In the genomic region with DNA sequence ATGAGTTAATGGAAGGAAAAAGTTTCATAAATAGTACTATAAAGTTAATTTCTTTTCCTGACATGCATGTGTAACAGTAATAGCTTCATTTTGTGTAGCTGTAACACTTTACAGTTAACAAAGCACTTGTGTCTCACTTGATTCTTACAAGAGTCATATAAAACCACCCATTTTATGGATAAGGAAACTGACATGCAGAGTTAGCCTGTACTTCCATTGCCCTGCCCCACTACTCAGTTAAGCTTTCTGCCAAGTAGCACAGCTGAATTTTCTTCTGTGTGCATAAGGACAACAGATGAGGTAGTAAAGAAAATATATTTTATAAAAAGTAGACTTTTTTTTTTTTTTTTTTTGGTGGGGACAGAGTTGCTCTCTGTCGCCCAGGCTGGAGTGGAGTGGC, we compare ENCODE assay signal across 35 cellular contexts. TPM values are rescaled to one million over a fixed set of nuclear protein-coding genes. Genes with fewer than 3 reads are reported as not detected.
DNase-seq lines count a peak whose midpoint lies in the region; ATAC-seq, FAIRE-seq and TF ChIP-seq lines count a peak whose summit lies in the region.
"Had no signal": no experiment of that assay in that cellular context is flagged by ENCODE, and none has a peak within 500 bp of the region (broad histone marks: within the 10 kb centered on the region; RNA-seq: fewer than 3 reads in every experiment).

No MANE protein-coding gene starts in this region.

- intact Hi-C loops in HepG2 (cut with micrococcal nuclease; ENCODE audit: unreplicated experiment) (no loop called here), right lobe of liver (cut with DNase I) (no loop called here), Panc1 (cut with micrococcal nuclease; ENCODE audit: unreplicated experiment) (no loop called here), K562 (cut with micrococcal nuclease) (no loop called here), adrenal gland (cut with DNase I) (no loop called here)

- in situ Hi-C loops in HepG2 (cut with HindIII; ENCODE audit: extremely low pct_ligation_motif_present, low pct_unique_long_range_greater_than_20kb) (no loop called here), Panc1 (cut with HindIII; ENCODE audit: low pct_unique_long_range_greater_than_20kb, low sequenced_read_pairs) (no loop called here), K562 (cut with MboI) (no loop called here)

- DNase-seq in HepG2 (ENCODE audit: low spot score) = no peak
- DNase-seq in right lobe of liver = no peak
- DNase-seq in Panc1 (ENCODE audit: low read depth, low spot score) = no peak
- DNase-seq in K562 (ENCODE audit: extremely low read depth in 1 of 4, low spot score in 3 of 4) = no peak
- no peak for DNase-seq in adrenal gland
- DNase-seq in activated T-cell treated with anti-CD3 and anti-CD28 coated beads, Interleukin-2, amount 50 U/mL, for 72 hours = no peak
- DNase-seq: 8988T; ACHN; AML-193; BE2C; C1 segment of cervical spinal cord; Caco-2; Calu3; CD4-positive, alpha-beta memory T cell; CD4-positive, alpha-beta T cell; CD4-positive, CD25-positive, alpha-beta regulatory T cell; CD8-positive, alpha-beta memory T cell; CD8-positive, alpha-beta T cell; COR-L47; DMS 273 treated with DMSO at 0.1 percent for 48 hours; DMS153; DMS53; DMS79; DMS79 treated with DMSO at 0.1 percent for 48 hours; DND-41; EL had no signal

- H3K36me3 ChIP-seq in HepG2 (replicated peaks in 1 of 2; ENCODE audit: control insufficient read depth in 1 of 2, insufficient read depth in 2 of 2, low read length in 2 of 2) (no peaks in the 10 kb centered on the region), right lobe of liver (no peaks in the 10 kb centered on the region), Panc1 (ENCODE audit: control insufficient read depth, insufficient read depth, low read length) (no peaks in the 10 kb centered on the region), K562 (ENCODE audit: control insufficient read depth, insufficient read depth, low read length) (no peaks in the 10 kb centered on the region), adrenal gland (replicated peaks in 1 of 2) (no peaks in the 10 kb centered on the region)
- H3K36me3 ChIP-seq: BE2C had no signal

- peaks cover 29% of the 10 kb centered on the region for H3K79me2 ChIP-seq in HepG2 (ENCODE audit: insufficient read depth, low read length)
- H3K79me2 ChIP-seq in K562 (ENCODE audit: control insufficient read depth, insufficient read depth, low read length) = peaks cover 9% of the 10 kb centered on the region; the same call in 2 of the 3 replicates

- H2AFZ ChIP-seq in HepG2 (ENCODE audit: low read length) (no peak overlapping the region), K562 (ENCODE audit: low read depth, low read length) (no peak overlapping the region)

- no peak overlapping the region for H3K27ac Mint-ChIP-seq in activated T-cell treated with anti-CD3 and anti-CD28 coated beads, Interleukin-2, amount 50 U/mL, for 72 hours
- H3K27ac Mint-ChIP-seq: B cell; CD4-positive, alpha-beta T cell; CD4-positive, CD25-positive, alpha-beta regulatory T cell; CD8-positive, alpha-beta memory T cell; CD8-positive, alpha-beta T cell had no signal

- H3K27me3 Mint-ChIP-seq in activated T-cell treated with anti-CD3 and anti-CD28 coated beads, Interleukin-2, amount 50 U/mL, for 72 hours (ENCODE audit: low read depth) = no peaks in the 10 kb centered on the region
- H3K27me3 Mint-ChIP-seq: B cell; CD4-positive, alpha-beta memory T cell; CD4-positive, alpha-beta T cell; CD4-positive, CD25-positive, alpha-beta regulatory T cell; CD8-positive, alpha-beta memory T cell had no signal

- ATAC-seq in HepG2 = no peak
- ATAC-seq in right lobe of liver = no peak
- ATAC-seq in Panc1 = no peak
- ATAC-seq in K562 = no peak
- ATAC-seq in activated T-cell treated with anti-CD3 and anti-CD28 coated beads, Interleukin-2, amount 50 U/mL, for 72 hours (replicated peaks in 1 of 2) = no peak
- ATAC-seq: A549; CD8-positive, alpha-beta T cell had no signal

- TF ChIP-seq CTCF in HepG2 (CRISPR knock-in tag; IDR thresholded peaks at IDR 0.05) = no peak
- TF ChIP-seq CTCF in right lobe of liver (IDR thresholded peaks at IDR 0.05) = no peak
- TF ChIP-seq CTCF in Panc1 (IDR thresholded peaks at IDR 0.05) = no peak
- no peak for TF ChIP-seq CTCF in K562 (IDR thresholded peaks at IDR 0.05 in 2 of 3, conservative IDR thresholded peaks at IDR 0.05 in 1 of 3; ENCODE audit: insufficient read depth in 2 of 3, low read depth in 1 of 3, low read length in 3 of 3)
- no peak for TF ChIP-seq CTCF in adrenal gland (IDR thresholded peaks at IDR 0.05)

- H3K4me3 Mint-ChIP-seq in activated T-cell treated with anti-CD3 and anti-CD28 coated beads, Interleukin-2, amount 50 U/mL, for 72 hours = no peak overlapping the region
- H3K4me3 Mint-ChIP-seq: B cell; CD14-positive monocyte; CD4-positive, alpha-beta memory T cell; CD4-positive, alpha-beta T cell; CD4-positive, CD25-positive, alpha-beta regulatory T cell; CD8-positive, alpha-beta T cell had no signal

- CTCF ChIA-PET in HepG2 (lab: Yijun Ruan, JAX; ENCODE audit: low intra/inter-chr PET ratio, low total read pairs) = no interaction called here
- CTCF ChIA-PET in Panc1 (lab: Charles Lee) = no interaction called here
- CTCF ChIA-PET in K562 (lab: Yijun Ruan, JAX; ENCODE audit: low intra/inter-chr PET ratio) = no interaction called here

- no peaks in the 10 kb centered on the region for H3K36me3 Mint-ChIP-seq in activated T-cell treated with anti-CD3 and anti-CD28 coated beads, Interleukin-2, amount 50 U/mL, for 72 hours (ENCODE audit: insufficient read depth in 2 of 2)
- H3K36me3 Mint-ChIP-seq: CD8-positive, alpha-beta T cell had no signal

- POLR2A ChIA-PET in HepG2 (lab: Yijun Ruan, JAX) = no interaction called here
- POLR2A ChIA-PET in Panc1 (lab: Charles Lee) = no interaction called here
- POLR2A ChIA-PET in K562 (lab: Yijun Ruan, JAX) = interaction anchor here (0.6 kb wide), 1 partner anchor 62 kb away, joined by 3 read pairs; no protein-coding TSS in a partner anchor

- H3K9me1 ChIP-seq in K562 (ENCODE audit: control insufficient read depth, insufficient read depth, low read length) = no peaks in the 10 kb centered on the region

- no peak for TF ChIP-seq RAD21 in HepG2 (CRISPR knock-in tag; IDR thresholded peaks at IDR 0.05)
- TF ChIP-seq RAD21 in K562 (CRISPR knock-in tag; conservative IDR thresholded peaks at IDR 0.05 in 1 of 2, IDR thresholded peaks at IDR 0.05 in 1 of 2) = no peak

- peaks cover 11% of the 10 kb centered on the region for H3K4me1 Mint-ChIP-seq in activated T-cell treated with anti-CD3 and anti-CD28 coated beads, Interleukin-2, amount 50 U/mL, for 72 hours (ENCODE audit: low read depth)

- H3K27me3 ChIP-seq in HepG2 (ENCODE audit: control insufficient read depth in 1 of 2, insufficient read depth in 2 of 2, low read length in 2 of 2) (no peaks in the 10 kb centered on the region), right lobe of liver (no peaks in the 10 kb centered on the region), Panc1 (ENCODE audit: control insufficient read depth, insufficient read depth, low read length) (no peaks in the 10 kb centered on the region), K562 (ENCODE audit: control insufficient read depth in 2 of 2, insufficient read depth in 2 of 2, low read length in 2 of 2) (no peaks in the 10 kb centered on the region), adrenal gland (no peaks in the 10 kb centered on the region)
- H3K27me3 ChIP-seq: BE2C; BLaER1; BLaER1 treated with 17β-estradiol and CSF1 and Interleukin-3, amounts not matched to agents 10 nM and 100 nM had no signal

- TF ChIP-seq EP300 in HepG2 (IDR thresholded peaks at IDR 0.05; ENCODE audit: low read depth in 2 of 2, low read length in 2 of 2) (no peak), HepG2 (CRISPR knock-in tag; IDR thresholded peaks at IDR 0.05; ENCODE audit: borderline replicate concordance) (no peak), K562 (IDR thresholded peaks at IDR 0.05; ENCODE audit: low read length) (no peak)

- no peaks in the 10 kb centered on the region for H3K4me1 ChIP-seq in HepG2 (ENCODE audit: insufficient read depth, low read length)
- H3K4me1 ChIP-seq in right lobe of liver = peaks cover 0 to 14% (median 10%) of the 10 kb centered on the region in 4 donors
- H3K4me1 ChIP-seq in Panc1 (ENCODE audit: control insufficient read depth, insufficient read depth, low read length) = peaks cover 35% of the 10 kb centered on the region
- H3K4me1 ChIP-seq in K562 (replicated peaks in 1 of 2; ENCODE audit: control insufficient read depth in 2 of 2, insufficient read depth in 2 of 2, low read length in 2 of 2) = peaks cover 0 to 3% of the 10 kb centered on the region in 2 experiments; a peak in 1 of 5 replicates
- peaks cover 0 to 7% of the 10 kb centered on the region in 2 donors for H3K4me1 ChIP-seq in adrenal gland (replicated peaks in 1 of 2)
- H3K4me1 ChIP-seq: A549, BE2C, BLaER1 had no signal

- H4K20me1 ChIP-seq in HepG2 (ENCODE audit: insufficient read depth, low read length) (no peaks in the 10 kb centered on the region), K562 (replicated peaks; ENCODE audit: control insufficient read depth, insufficient read depth, low read length) (no peaks in the 10 kb centered on the region)

- WGBS in HepG2 (ENCODE audit: low lambda C conversion rate) = 100% methylated on average over 1 of the region's 1 CpG
- 100% methylated on average over 1 of the region's 1 CpG for WGBS in right lobe of liver (ENCODE audit: insufficient coverage, low coverage, low lambda C conversion rate, missing lambda C conversion rate)
- WGBS in K562 (ENCODE audit: insufficient coverage, low coverage, missing lambda C conversion rate) = 100% methylated on average over 1 of the region's 1 CpG
- WGBS in adrenal gland, 4 donors = 93 to 100% (median 100%) methylated on average over 1 of the region's 1 CpG

- peaks cover 4% of the 10 kb centered on the region; the same call in 1 of the 2 replicates for H3K9me3 ChIP-seq in HepG2 (ENCODE audit: low read length)
- no peaks in the 10 kb centered on the region for H3K9me3 ChIP-seq in right lobe of liver
- no peaks in the 10 kb centered on the region for H3K9me3 ChIP-seq in Panc1 (ENCODE audit: control insufficient read depth, insufficient read depth, low read depth, low read length)
- no peaks in the 10 kb centered on the region for H3K9me3 ChIP-seq in K562 (replicated peaks; ENCODE audit: control insufficient read depth, insufficient read depth, low read depth, low read length)
- H3K9me3 ChIP-seq in adrenal gland (replicated peaks in 1 of 3) = no peaks in the 10 kb centered on the region
- H3K9me3 ChIP-seq: A549, BE2C, Caco-2 had no signal

- no peak overlapping the region for H3K9ac ChIP-seq in HepG2 (ENCODE audit: insufficient read depth, low read depth, low read length)
- no peak overlapping the region for H3K9ac ChIP-seq in K562 (ENCODE audit: insufficient read depth in 1 of 2, low read depth in 2 of 2, low read length in 2 of 2)
- H3K9ac ChIP-seq: BLaER1; BLaER1 treated with 17β-estradiol and CSF1 and Interleukin-3, amounts not matched to agents 10 nM and 100 nM had no signal

- TF ChIP-seq POLR2A in HepG2 (IDR thresholded peaks at IDR 0.05; ENCODE audit: insufficient read depth in 1 of 2, low read depth in 2 of 2, low read length in 2 of 2) (no peak), right lobe of liver (IDR thresholded peaks at IDR 0.05) (no peak), K562 (conservative IDR thresholded peaks at IDR 0.05) (no peak), adrenal gland (IDR thresholded peaks at IDR 0.05) (no peak)

- H3K9me3 Mint-ChIP-seq in activated T-cell treated with anti-CD3 and anti-CD28 coated beads, Interleukin-2, amount 50 U/mL, for 72 hours = no peaks in the 10 kb centered on the region
- H3K9me3 Mint-ChIP-seq: CD4-positive, alpha-beta memory T cell; CD4-positive, alpha-beta T cell; CD8-positive, alpha-beta memory T cell; CD8-positive, alpha-beta T cell had no signal

- H3K4me2 ChIP-seq in HepG2 (ENCODE audit: low read depth, low read length) (no peak overlapping the region), K562 (ENCODE audit: insufficient read depth, low read length) (no peak overlapping the region)
- H3K4me2 ChIP-seq: A549; BLaER1; BLaER1 treated with 17β-estradiol and CSF1 and Interleukin-3, amounts not matched to agents 10 nM and 100 nM had no signal

- H3K4me3 ChIP-seq in HepG2 (replicated peaks in 1 of 3; ENCODE audit: insufficient read depth in 1 of 3, low read depth in 2 of 3, low read length in 3 of 3) = no peak overlapping the region
- H3K4me3 ChIP-seq in right lobe of liver = no peak overlapping the region
- no peak overlapping the region for H3K4me3 ChIP-seq in Panc1 (ENCODE audit: low read depth in 2 of 2, low read length in 2 of 2)
- no peak overlapping the region for H3K4me3 ChIP-seq in K562
- H3K4me3 ChIP-seq in adrenal gland = no peak overlapping the region
- H3K4me3 ChIP-seq: A549; BLaER1; BLaER1 treated with 17β-estradiol and CSF1 and Interleukin-3, amounts not matched to agents 10 nM and 100 nM had no signal

- H3K27ac ChIP-seq in HepG2 (ENCODE audit: extremely low read length, insufficient read depth, low read length) (no peak overlapping the region), right lobe of liver (no peak overlapping the region), Panc1 (ENCODE audit: low read length) (no peak overlapping the region), K562 (ENCODE audit: extremely low read depth, low read depth, low read length) (no peak overlapping the region), adrenal gland (no peak overlapping the region)
- H3K27ac ChIP-seq: 22Rv1; A549; BLaER1; BLaER1 treated with 17β-estradiol and CSF1 and Interleukin-3, amounts not matched to agents 10 nM and 100 nM; C4-2B had no signal

- BruUV-seq in HepG2 (replicated peaks; lab: Mats Ljungman, UMichigan) (no TSS peak), Panc1 (replicated peaks; lab: Mats Ljungman, UMichigan) (TSS peak; percentile 1), K562 (replicated peaks; lab: Mats Ljungman, UMichigan) (no TSS peak)

- FAIRE-seq in HepG2 (lab: Jason Lieb, UNC) (no peak), K562 (lab: Jason Lieb, UNC) (no peak)
- FAIRE-seq: A204.1, A549, D721Med had no signal

RNA-seq across cellular contexts. Expression of a gene that starts 32.2 kb away (rescaled TPM):
- total RNA-seq in HepG2 (2016; rRNA removed; fragmentation: Illumina TruSeq; extraction: Trizol) (45.8 and 57.1 TPM in 2 replicates), right lobe of liver (10 to 100 TPM; 41.8 to 78.5 (median 48.9) TPM), Panc1 (2021; ENCODE audit: unreplicated experiment) (120 TPM), K562 (2014; rRNA removed) (13.1 and 17.0 TPM in 2 replicates), K562 (2014; rRNA removed; fragmentation: Illumina TruSeq; extraction: Trizol) (23.8 and 25.6 TPM in 2 replicates), K562 (2015; rRNA removed; fragmentation: Illumina TruSeq; extraction: Trizol) (23.1 and 24.7 TPM in 2 replicates), K562 (2021) (19.0 and 20.3 TPM in 2 replicates), adrenal gland (10 to 100 TPM; 51.3 to 92.3 (median 67.5) TPM)
- 10.4 and 10.9 TPM in 2 replicates for total RNA-seq in HepG2 (2016; cell fraction: cytosol; rRNA removed; fragmentation: Illumina TruSeq; extraction: Trizol; ENCODE audit: low read depth)
- 46.6 and 56.5 TPM in 2 replicates for total RNA-seq in HepG2 (2016; cell fraction: insoluble cytoplasmic fraction; rRNA removed; fragmentation: Illumina TruSeq; extraction: Trizol)
- total RNA-seq in HepG2 (2016; cell fraction: membrane; rRNA removed; fragmentation: Illumina TruSeq; extraction: Trizol) = 24.2 and 24.6 TPM in 2 replicates
- 64.7 and 71.5 TPM in 2 replicates for total RNA-seq in HepG2 (2016; cell fraction: nucleus; rRNA removed; fragmentation: Illumina TruSeq; extraction: Trizol)
- polyA plus RNA-seq in HepG2 (2011; rRNA removed) (30.3 and 37.8 TPM in 2 replicates), K562 (2011; rRNA removed) (19.3 and 23.4 TPM in 2 replicates), K562 (2014; fragmentation: Illumina TruSeq; extraction: Trizol) (17.2 and 21.1 TPM in 2 replicates), K562 (2014; fragmentation: Nextera tagmentation; extraction: Ambion mirVana) (1 to 10 TPM; 3.5 to 5.6 TPM), K562 (2014; rRNA removed) (10.4 and 14.0 TPM in 2 replicates), adrenal gland (10 to 100 TPM in 1 of 3 donors, 1 to 10 TPM in 2; 7.5 to 37.0 (median 7.5) TPM)
- 22.9 and 31.2 TPM in 2 replicates for polyA plus RNA-seq in HepG2 (2011; cell fraction: cytosol; rRNA removed)
- 13.8 and 15.5 TPM in 2 replicates for polyA plus RNA-seq in HepG2 (2011; cell fraction: nucleus; rRNA removed)
- polyA plus RNA-seq in HepG2 (2012) = 41.1 and 43.6 TPM in 2 replicates
- 2.1 and 2.3 TPM in 2 replicates for polyA plus RNA-seq in HepG2 (2016; cell fraction: cytosol; fragmentation: Illumina TruSeq; extraction: Trizol; ENCODE audit: low read depth)
- 36.6 and 38.9 TPM in 2 replicates for polyA plus RNA-seq in HepG2 (2016; cell fraction: insoluble cytoplasmic fraction; fragmentation: Illumina TruSeq; extraction: Trizol; ENCODE audit: low read depth)
- polyA plus RNA-seq in HepG2 (2016; cell fraction: membrane; fragmentation: Illumina TruSeq; extraction: Trizol; ENCODE audit: low read depth) = 8.9 and 9.1 TPM in 2 replicates
- polyA plus RNA-seq in HepG2 (2016; cell fraction: nucleus; fragmentation: Illumina TruSeq; extraction: Trizol; ENCODE audit: insufficient read depth, low read depth) = 48.3 and 49.0 TPM in 2 replicates
- 21.5 and 54.3 TPM in 2 replicates for polyA minus RNA-seq in HepG2 (2011; rRNA and poly(A)+ RNA removed; ENCODE audit: low replicate concordance)
- 52.1 and 54.6 TPM in 2 replicates for polyA minus RNA-seq in HepG2 (2011; cell fraction: cytosol; rRNA and poly(A)+ RNA removed)
- 50.3 and 60.4 TPM in 2 replicates for polyA minus RNA-seq in HepG2 (2011; cell fraction: nucleus; rRNA and poly(A)+ RNA removed)
- 63.7 TPM for polyA plus RNA-seq in Panc1 (2012; ENCODE audit: insufficient read length)
- 21.5 and 44.0 TPM in 2 replicates for total RNA-seq in K562 (2011; cell fraction: chromatin; rRNA removed; ENCODE audit: low replicate concordance)
- 16.0 and 17.0 TPM in 2 replicates for total RNA-seq in K562 (2011; cell fraction: nucleolus; rRNA removed)
- total RNA-seq in K562 (2011; cell fraction: nucleoplasm; rRNA removed) = 30.9 and 54.3 TPM in 2 replicates
- 8.7 and 16.6 TPM in 2 replicates for polyA plus RNA-seq in K562 (2011; cell fraction: cytosol; rRNA removed)
- polyA plus RNA-seq in K562 (2011; cell fraction: nucleus; rRNA removed) = 13.9 and 18.2 TPM in 2 replicates
- 14.9 and 22.1 TPM in 2 replicates for polyA plus RNA-seq in K562 (2012)
- polyA minus RNA-seq in K562 (2011; rRNA and poly(A)+ RNA removed) = 43.1 and 45.6 TPM in 2 replicates
- polyA minus RNA-seq in K562 (2011; cell fraction: cytosol; rRNA and poly(A)+ RNA removed) = 13.6 and 18.3 TPM in 2 replicates
- polyA minus RNA-seq in K562 (2011; cell fraction: nucleus; rRNA and poly(A)+ RNA removed) = 19.4 and 34.4 TPM in 2 replicates
- total RNA-seq in activated T-cell treated with anti-CD3 and anti-CD28 coated beads, Interleukin-2, amount 50 U/mL, for 72 hours = 10 to 100 TPM; 25.3 to 27.0 TPM
